Comparison of ENCODE assay signal across 8 cellular contexts in genomic region chr11:8224711-8225110, GRCh38. TPM values are rescaled to one million over a fixed set of nuclear protein-coding genes. Genes with fewer than 3 reads are reported as not detected.
"Had no signal": no experiment of that assay in that cellular context is flagged by ENCODE, and none has a peak within 500 bp of the region (broad histone marks: within the 10 kb centered on the region; RNA-seq: fewer than 3 reads in every experiment).

No MANE protein-coding gene starts in this region.

- H2AFZ ChIP-seq: GM23338 had no signal

- FAIRE-seq: HepG2, K562 had no signal

- DNase-seq: H7, HFFc6 had no signal

- H3K4me2 ChIP-seq: GM23338 had no signal

- H3K36me3 ChIP-seq: HAP-1 had no signal

- H3K4me3 ChIP-seq: GM23338, HAP-1, K562 had no signal

- H3K27ac ChIP-seq: HL-60 had no signal

- H3K4me3 Mint-ChIP-seq: GM23338, HFFc6 had no signal

- H3K9me3 Mint-ChIP-seq: GM23338, HFFc6 had no signal

- H3K27ac Mint-ChIP-seq: GM23338, HFFc6 had no signal

- H3K9me3 ChIP-seq: HAP-1 had no signal

RNA-seq across cellular contexts. Expression of gene LMO1, which starts 39.0 kb away (rescaled TPM):
- total RNA-seq: GM23338, HepG2, HFFc6, K562 had no signal
- polyA plus RNA-seq: HepG2, K562 had no signal

RNA-seq across cellular contexts. Expression of gene RIC3, which starts 55.9 kb away (rescaled TPM):
- total RNA-seq: HepG2, HFFc6, HT1080 had no signal
- polyA plus RNA-seq: HepG2 had no signal
